In the genomic region with DNA sequence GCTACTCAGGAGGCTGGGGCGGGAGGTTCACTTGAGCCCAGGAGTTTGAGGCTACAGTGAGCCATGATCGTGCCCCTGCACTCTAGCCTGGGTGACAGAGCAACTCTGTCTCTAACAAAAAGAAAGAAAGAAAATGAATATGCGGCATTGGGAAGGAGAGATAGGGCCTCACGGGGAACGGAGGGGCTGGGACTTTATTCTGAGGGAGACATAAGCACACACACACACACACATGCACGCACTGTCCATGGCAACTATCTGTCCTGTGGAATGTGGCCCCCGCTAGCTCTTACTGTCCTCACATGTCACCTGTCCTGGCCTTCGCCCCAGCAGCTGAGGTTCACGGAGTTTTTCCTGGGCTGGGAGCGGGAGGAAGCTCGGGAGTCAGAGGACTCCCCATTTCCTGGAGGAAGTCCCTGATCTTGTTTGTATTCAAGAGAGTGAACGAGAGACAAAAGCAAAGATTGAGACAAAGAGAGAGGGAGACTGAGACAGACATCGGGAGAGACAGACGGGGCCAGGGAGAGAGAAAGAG, we compare ENCODE assay signal across 8 cellular contexts. TPM values are rescaled to one million over a fixed set of nuclear protein-coding genes. Genes with fewer than 3 reads are reported as not detected.
DNase-seq lines count a peak whose midpoint lies in the region; TF ChIP-seq lines count a peak whose summit lies in the region.

No MANE protein-coding gene starts in this region.

- H3K9me3 ChIP-seq in Loucy (ENCODE audit: insufficient read depth, low read depth, low read length) (no peaks in the 10 kb centered on the region), colonic mucosa (no peaks in the 10 kb centered on the region), mucosa of rectum (ENCODE audit: control insufficient read depth in 2 of 2, low read length in 2 of 2) (no peaks in the 10 kb centered on the region)

- H3K4me1 ChIP-seq in Loucy (ENCODE audit: insufficient read depth, low read length, poor library complexity, severe bottlenecking) = no peaks in the 10 kb centered on the region
- peaks cover 11% of the 10 kb centered on the region for H3K4me1 ChIP-seq in colonic mucosa
- peaks cover 13 to 18% of the 10 kb centered on the region in 2 donors for H3K4me1 ChIP-seq in mucosa of rectum (ENCODE audit: control insufficient read depth in 2 of 2, insufficient read depth in 2 of 2, low read length in 2 of 2)

- H3K4me3 ChIP-seq in Loucy (ENCODE audit: low read length, poor library complexity, severe bottlenecking) (no peak overlapping the region), colonic mucosa (peak overlapping the region; percentile 48), mucosa of rectum (ENCODE audit: low read length in 2 of 2) (peak overlapping the region; percentile 79 to 81)

- peak overlapping the region; percentile 70 for H3K27ac ChIP-seq in C4-2B
- peak overlapping the region; percentile 88 for H3K27ac ChIP-seq in colonic mucosa
- peak overlapping the region; percentile 84 to 89 for H3K27ac ChIP-seq in mucosa of rectum (ENCODE audit: low read depth in 2 of 2, low read length in 2 of 2)

- intact Hi-C loops in colonic mucosa (cut with DNase I) = no loop called here

- no peaks in the 10 kb centered on the region for H3K79me2 ChIP-seq in Loucy (ENCODE audit: insufficient read depth, low read length)

- H3F3A ChIP-seq in Loucy (ENCODE audit: low read depth) = peaks cover 2% of the 10 kb centered on the region; the same call in 1 of the 2 replicates

- H4K20me1 ChIP-seq in Loucy (ENCODE audit: insufficient read depth, low read length, poor library complexity, severe bottlenecking) = no peaks in the 10 kb centered on the region

- in situ Hi-C loops in KBM-7 (cut with MboI; ENCODE audit: low pct_unique_long_range_greater_than_20kb, low sequenced_read_pairs) = no loop called here

- H3K36me3 ChIP-seq in Loucy (ENCODE audit: insufficient read depth, low read length) = no peaks in the 10 kb centered on the region
- no peaks in the 10 kb centered on the region for H3K36me3 ChIP-seq in colonic mucosa
- peaks cover 9 to 11% of the 10 kb centered on the region in 2 donors for H3K36me3 ChIP-seq in mucosa of rectum (ENCODE audit: control insufficient read depth in 2 of 2, insufficient read depth in 2 of 2, low read length in 2 of 2)

- H3K4me2 ChIP-seq in Loucy (ENCODE audit: low read depth, low read length, poor library complexity, severe bottlenecking) = no peak overlapping the region

- peak; percentile 72 for DNase-seq in colonic mucosa
- no peak for DNase-seq in KBM-7
- no peak for DNase-seq in retina
- no peak for DNase-seq in NCI-H82 (lab: John Stamatoyannopoulos, UW)
- DNase-seq in GM20000 (ENCODE audit: low spot score) = no peak

- no peaks in the 10 kb centered on the region for H3K9me2 ChIP-seq in Loucy (replicated peaks; ENCODE audit: low read depth, low read length)

- H3K9ac ChIP-seq in Loucy (ENCODE audit: low read depth, low read length, poor library complexity, severe bottlenecking) (no peak overlapping the region), colonic mucosa (ENCODE audit: low read depth in 2 of 2, low read length in 2 of 2) (peak overlapping the region; percentile 77 to 98), mucosa of rectum (ENCODE audit: low read depth in 1 of 2, low read length in 2 of 2) (peak overlapping the region; percentile 72 to 88)

- TF ChIP-seq CTCF in C4-2B (conservative IDR thresholded peaks at IDR 0.05) (no peak), Loucy (conservative IDR thresholded peaks at IDR 0.05; ENCODE audit: low read length) (no peak), colonic mucosa (IDR thresholded peaks at IDR 0.05) (no peak), GM20000 (IDR thresholded peaks at IDR 0.05; ENCODE audit: extremely low read depth, missing control alignments) (no peak)

- H2AFZ ChIP-seq in Loucy (ENCODE audit: low read length) = peak overlapping the region; percentile 32; the same call in 1 of the 2 replicates

- H3K27me3 ChIP-seq in Loucy (ENCODE audit: insufficient read depth, low read length, poor library complexity, severe bottlenecking) = no peaks in the 10 kb centered on the region
- no peaks in the 10 kb centered on the region for H3K27me3 ChIP-seq in colonic mucosa
- no peaks in the 10 kb centered on the region for H3K27me3 ChIP-seq in mucosa of rectum (ENCODE audit: control insufficient read depth in 2 of 2, insufficient read depth in 2 of 2, low read length in 2 of 2)

RNA-seq across cellular contexts. Expression of a gene that starts 0.7 kb away (rescaled TPM):
- 100 to 1,000 TPM; 197 to 218 TPM for total RNA-seq in colonic mucosa

RNA-seq across cellular contexts. Expression of a gene that starts 5.4 kb away (rescaled TPM):
- 10 to 100 TPM; 38.0 to 63.2 TPM for total RNA-seq in colonic mucosa

RNA-seq across cellular contexts. Expression of a gene that starts 33.6 kb away (rescaled TPM):
- 1 to 10 TPM in 1 of 2 donors, under 1 TPM in 1; 0.98 to 2.4 TPM for total RNA-seq in colonic mucosa

RNA-seq across cellular contexts. Expression of a gene that starts 35.8 kb away (rescaled TPM):
- total RNA-seq in colonic mucosa = under 1 TPM in 1 of 2 donors, not detected in 1; 0.74 TPM

RNA-seq across cellular contexts. Expression of a gene that starts 58.9 kb away (rescaled TPM):
- 10 to 100 TPM; 16.8 to 19.3 TPM for total RNA-seq in colonic mucosa
